9 cellular contexts compared by ENCODE assay signal in the genomic region with DNA sequence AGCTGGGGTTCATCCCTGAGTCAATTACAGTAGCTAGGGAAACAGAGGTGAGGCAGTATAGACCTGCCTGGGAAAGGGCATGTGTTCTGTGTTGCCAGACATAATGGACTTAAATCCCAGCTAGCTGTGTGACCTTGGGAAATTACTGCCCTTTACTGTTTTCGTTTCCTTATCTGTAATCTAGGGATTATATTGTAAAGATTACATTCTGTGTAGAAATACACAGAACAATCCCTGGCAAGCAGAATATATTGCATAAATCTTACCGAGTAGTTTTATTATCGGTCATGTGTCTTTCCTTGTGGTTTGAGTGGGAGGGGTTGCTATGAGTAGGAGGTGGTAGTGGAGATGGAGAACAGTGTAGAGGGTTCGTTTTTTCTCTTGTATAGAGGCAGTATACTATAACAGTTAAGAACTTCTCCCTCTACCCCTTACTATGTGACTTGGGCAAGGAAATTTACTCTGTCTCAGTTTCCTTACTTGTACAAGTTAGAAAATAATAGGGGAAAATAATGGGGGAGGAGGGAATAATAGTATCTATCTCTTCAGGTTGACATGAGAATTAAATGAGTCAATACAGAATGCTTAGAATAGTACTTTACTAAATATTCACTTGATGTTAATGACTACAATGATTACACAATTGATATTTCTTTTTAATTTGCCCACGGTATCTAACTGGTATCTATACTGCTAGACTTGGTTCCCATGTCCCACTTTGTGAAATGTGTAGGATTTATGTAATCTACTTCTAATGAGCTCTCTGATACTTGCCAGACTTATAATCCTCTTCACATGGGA.
DNase-seq lines count a peak whose midpoint lies in the region; ATAC-seq lines count a peak whose summit lies in the region.
"Had no signal": no experiment of that assay in that cellular context is flagged by ENCODE, and none has a peak within 500 bp of the region (broad histone marks: within the 10 kb centered on the region; RNA-seq: fewer than 3 reads in every experiment).

No MANE protein-coding gene starts in this region.

- H3K4me1 Mint-ChIP-seq in activated naive CD8-positive, alpha-beta T cell (ENCODE audit: low read depth): peaks cover 13% of the 10 kb centered on the region

- no peaks in the 10 kb centered on the region for H3K9me3 Mint-ChIP-seq in activated naive CD8-positive, alpha-beta T cell (ENCODE audit: low read depth)
- H3K9me3 Mint-ChIP-seq: naive B cell had no signal

- ATAC-seq in GM19452 (IDR thresholded peaks at IDR 0.05; ENCODE audit: unreplicated experiment) (peak; percentile 75), HG03432 (IDR thresholded peaks at IDR 0.05; ENCODE audit: unreplicated experiment) (peak; percentile 88), GM18873 (IDR thresholded peaks at IDR 0.05; ENCODE audit: low FRiP score, unreplicated experiment) (no peak)

- H3K27me3 Mint-ChIP-seq in activated naive CD8-positive, alpha-beta T cell: no peaks in the 10 kb centered on the region
- H3K27me3 Mint-ChIP-seq: naive B cell had no signal

- peak; percentile 70 to 78 for DNase-seq in AML-193 (lab: John Stamatoyannopoulos, UW)
- DNase-seq in stromal cell of bone marrow (ENCODE audit: low read depth): peak; percentile 34
- no peak for DNase-seq in NCI-H1694 treated with DMSO at 0.1 percent for 48 hours (lab: John Stamatoyannopoulos, UW)
- DNase-seq in NCI-H2196 treated with DMSO at 0.1 percent for 48 hours (lab: John Stamatoyannopoulos, UW; ENCODE audit: unreplicated experiment): no peak
- DNase-seq: naive B cell had no signal

- H3K4me3 Mint-ChIP-seq in activated naive CD8-positive, alpha-beta T cell: no peak overlapping the region

- no peaks in the 10 kb centered on the region for H3K36me3 Mint-ChIP-seq in activated naive CD8-positive, alpha-beta T cell
- H3K36me3 Mint-ChIP-seq: naive B cell had no signal

- H3K27ac Mint-ChIP-seq in activated naive CD8-positive, alpha-beta T cell: peak overlapping the region; percentile 0

Comparison
In these comparisons a context has a peak if more than half of its experiments do, and no peak if none do; other contexts are left out.
1. DNase-seq: peak in AML-193 (2 of 2) and stromal cell of bone marrow (single experiment); none in NCI-H1694 treated with DMSO at 0.1 percent for 48 hours (single experiment) and NCI-H2196 treated with DMSO at 0.1 percent for 48 hours (single experiment).